ENCODE assay signal across 4 cellular contexts in the genomic region with DNA sequence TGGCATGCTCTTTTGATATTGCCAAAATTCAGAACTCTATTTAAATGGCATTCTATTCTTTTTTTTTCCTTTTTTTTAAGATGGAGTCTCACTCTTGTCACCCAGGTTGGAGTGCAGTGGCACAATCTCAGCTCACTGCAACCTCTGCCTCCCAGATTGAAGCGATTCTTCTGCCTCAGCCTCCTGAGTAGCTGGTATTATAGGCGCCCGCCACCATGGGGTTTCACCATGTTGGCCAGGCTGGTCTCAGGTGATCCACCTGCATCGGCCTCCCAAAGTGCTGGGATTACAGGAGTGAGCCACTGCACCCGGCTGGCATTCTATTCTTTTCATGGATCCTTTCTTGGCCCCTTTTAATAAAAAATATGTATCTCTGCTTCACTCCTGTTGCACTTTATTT. TPM values are rescaled to one million over a fixed set of nuclear protein-coding genes. Genes with fewer than 3 reads are reported as not detected.
"Had no signal": no experiment of that assay in that cellular context is flagged by ENCODE, and none has a peak within 500 bp of the region (broad histone marks: within the 10 kb centered on the region; RNA-seq: fewer than 3 reads in every experiment).

No MANE protein-coding gene starts in this region.

RNA-seq across cellular contexts. Expression of gene SPINK1, which starts 4.5 kb away (rescaled TPM):
- total RNA-seq: GM23338, IMR-90 had no signal
- polyA plus RNA-seq: IMR-90 had no signal

RNA-seq across cellular contexts. Expression of gene JAKMIP2, which starts 44.5 kb away (rescaled TPM):
- total RNA-seq: K562 had no signal
- polyA plus RNA-seq: IMR-90, K562 had no signal

RNA-seq across cellular contexts. Expression of gene SCGB3A2, which starts 51.5 kb away (rescaled TPM):
- total RNA-seq: HT-29, IMR-90 had no signal
- polyA plus RNA-seq: IMR-90, K562 had no signal
